Comparison of ENCODE assay signal across 8 cellular contexts in the genomic region with DNA sequence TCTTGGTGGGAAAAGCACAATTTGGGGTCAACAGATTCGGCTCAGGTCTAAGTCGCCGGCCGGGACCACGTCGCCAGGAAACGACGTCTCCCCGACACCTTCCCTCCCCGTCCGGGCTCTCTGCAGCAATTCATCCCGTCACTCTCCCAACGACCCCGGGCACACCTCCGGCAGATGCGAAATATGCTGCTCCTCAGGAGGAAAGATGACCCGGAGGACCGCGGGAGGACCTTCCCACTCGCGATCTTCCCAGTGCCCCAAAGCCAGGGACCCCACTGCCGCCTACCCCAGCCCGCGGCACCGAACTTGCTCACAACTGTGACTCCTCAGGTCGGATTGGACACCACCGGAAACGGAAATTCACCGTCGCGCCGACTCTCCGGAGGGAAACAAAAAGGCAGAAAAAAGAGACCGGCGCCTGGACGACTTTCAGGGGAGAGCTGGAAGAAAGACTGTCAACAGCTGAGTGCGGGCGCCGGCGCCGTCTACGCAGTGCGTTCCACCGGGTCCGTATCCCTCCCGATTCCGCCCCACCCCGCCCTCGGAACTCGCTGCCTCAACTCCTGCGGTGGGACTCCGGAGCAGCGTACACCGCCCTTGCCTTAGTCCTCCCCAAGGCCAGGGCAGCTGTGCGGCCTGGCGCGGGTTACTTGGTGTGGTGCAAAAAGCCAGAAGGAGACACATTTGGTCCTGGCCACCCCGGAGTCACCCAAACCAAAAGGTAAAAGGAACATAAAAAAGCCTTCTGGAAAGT. TPM values are rescaled to one million over a fixed set of nuclear protein-coding genes. Genes with fewer than 3 reads are reported as not detected.
DNase-seq lines count a peak whose midpoint lies in the region; ATAC-seq and TF ChIP-seq lines count a peak whose summit lies in the region.

No MANE protein-coding gene starts in this region.

- WGBS in right lobe of liver (ENCODE audit: insufficient coverage, low coverage, low lambda C conversion rate, missing lambda C conversion rate), result under 1% methylated on average over 36 of the region's 58 CpGs

- H3K27me3 Mint-ChIP-seq in activated CD4-positive, alpha-beta memory T cell treated with anti-CD3 and anti-CD28 coated beads for 36 hours, result no peaks in the 10 kb centered on the region

- peaks cover 0 to 31% (median 4%) of the 10 kb centered on the region in 4 donors for H3K36me3 ChIP-seq in right lobe of liver

- no peaks in the 10 kb centered on the region for H3K27me3 ChIP-seq in right lobe of liver

- H3K27ac ChIP-seq in right lobe of liver, result peak overlapping the region; percentile 71 to 83 (median 80)

- H3K4me3 Mint-ChIP-seq in activated CD4-positive, alpha-beta memory T cell treated with anti-CD3 and anti-CD28 coated beads for 36 hours, result peak overlapping the region; percentile 99

- peak overlapping the region; percentile 99 for H3K27ac Mint-ChIP-seq in activated CD4-positive, alpha-beta memory T cell treated with anti-CD3 and anti-CD28 coated beads for 36 hours

- H3K36me3 Mint-ChIP-seq in activated CD4-positive, alpha-beta memory T cell treated with anti-CD3 and anti-CD28 coated beads for 36 hours, result peaks cover 20% of the 10 kb centered on the region

- peak; percentile 55 for TF ChIP-seq POLR2A in right lobe of liver (IDR thresholded peaks at IDR 0.05)

- peaks cover 0 to 16% (median 4%) of the 10 kb centered on the region in 4 donors for H3K4me1 ChIP-seq in right lobe of liver

- H3K4me3 ChIP-seq in right lobe of liver, result peak overlapping the region; percentile 57 to 97 (median 91)

- no peak for TF ChIP-seq CTCF in right lobe of liver (IDR thresholded peaks at IDR 0.05)

- POLR2A ChIA-PET in activated CD4-positive, alpha-beta memory T cell treated with anti-CD3 and anti-CD28 coated beads for 36 hours (lab: Charles Lee), result interaction anchor here (0.8 to 2.3 kb wide), 10 partner anchors 13 to 80 kb away, joined by 3 to 26 read pairs (median 4); partner anchors contain the start of genes CHCHD1 and SEC24C

- DNase-seq in C1 segment of cervical spinal cord (lab: John Stamatoyannopoulos, UW), result peak; percentile 53 to 93 (median 88)
- DNase-seq in NCI-H748 treated with DMSO at 0.1 percent for 48 hours (lab: John Stamatoyannopoulos, UW), result peak; percentile 72
- peak; percentile 96 for DNase-seq in activated CD4-positive, alpha-beta memory T cell treated with anti-CD3 and anti-CD28 coated beads for 36 hours
- peak; percentile 80 to 90 for DNase-seq in dermis microvascular lymphatic vessel endothelial cell (ENCODE audit: low read depth in 2 of 2)
- DNase-seq in right lobe of liver, result peak; percentile 88 to 92 (median 92)
- peak; percentile 94 for DNase-seq in stimulated activated CD4-positive, alpha-beta T cell treated with anti-CD3 and anti-CD28 coated beads, Interleukin-4, amount 100 ng/mL, for 24 hours

- intact Hi-C loops in activated CD4-positive, alpha-beta memory T cell treated with anti-CD3 and anti-CD28 coated beads for 36 hours (cut with micrococcal nuclease), result loop anchor here (1.0 kb wide), 3 partner anchors 14 to 55 kb away; partner anchors contain the start of genes SEC24C and ZSWIM8
- intact Hi-C loops in right lobe of liver (cut with DNase I), result no loop called here

- peaks cover 11% of the 10 kb centered on the region for H3K4me1 Mint-ChIP-seq in activated CD4-positive, alpha-beta memory T cell treated with anti-CD3 and anti-CD28 coated beads for 36 hours (ENCODE audit: low read depth)

- no peaks in the 10 kb centered on the region for H3K9me3 Mint-ChIP-seq in activated CD4-positive, alpha-beta memory T cell treated with anti-CD3 and anti-CD28 coated beads for 36 hours

- ATAC-seq in GM19351 (IDR thresholded peaks at IDR 0.05; ENCODE audit: unreplicated experiment), result peak; percentile 85
- peak; percentile 74 for ATAC-seq in HG03521 (IDR thresholded peaks at IDR 0.05; ENCODE audit: unreplicated experiment)
- ATAC-seq in right lobe of liver, result peak; percentile 93 to 96 (median 95)

- CTCF ChIA-PET in activated CD4-positive, alpha-beta memory T cell treated with anti-CD3 and anti-CD28 coated beads for 36 hours (lab: Charles Lee), result interaction anchor here (0.7 to 2.1 kb wide), 6 partner anchors 11 to 56 kb away, joined by 3 to 9 read pairs (median 4); partner anchors contain the start of gene SEC24C

- no peaks in the 10 kb centered on the region for H3K9me3 ChIP-seq in right lobe of liver

RNA-seq across cellular contexts. Expression of gene SEC24C, which starts 13.8 kb away (rescaled TPM):
- total RNA-seq in activated CD4-positive, alpha-beta memory T cell treated with anti-CD3 and anti-CD28 coated beads for 36 hours, result 10 to 100 TPM; 88.3 to 90.7 TPM
- 48.4 and 58.4 TPM in 2 replicates for total RNA-seq in dermis microvascular lymphatic vessel endothelial cell
- 10 to 100 TPM; 39.4 to 43.4 (median 41.0) TPM for total RNA-seq in right lobe of liver

RNA-seq across cellular contexts. Expression of gene AGAP5, which starts 32.4 kb away (rescaled TPM):
- total RNA-seq in activated CD4-positive, alpha-beta memory T cell treated with anti-CD3 and anti-CD28 coated beads for 36 hours, result 1 to 10 TPM; 7.1 to 7.7 TPM
- total RNA-seq in dermis microvascular lymphatic vessel endothelial cell (0.90 and 1.3 TPM in 2 replicates), right lobe of liver (1 to 10 TPM; 2.5 to 6.2 (median 4.5) TPM)

RNA-seq across cellular contexts. Expression of gene CHCHD1, which starts 51.5 kb away (rescaled TPM):
- total RNA-seq in activated CD4-positive, alpha-beta memory T cell treated with anti-CD3 and anti-CD28 coated beads for 36 hours, result 10 to 100 TPM; 35.3 to 37.6 TPM
- total RNA-seq in dermis microvascular lymphatic vessel endothelial cell (18.1 and 25.3 TPM in 2 replicates), right lobe of liver (10 to 100 TPM; 13.0 to 25.1 (median 17.4) TPM)

RNA-seq across cellular contexts. Expression of gene ZSWIM8, which starts 55.1 kb away (rescaled TPM):
- 10 to 100 TPM; 45.1 to 46.2 TPM for total RNA-seq in activated CD4-positive, alpha-beta memory T cell treated with anti-CD3 and anti-CD28 coated beads for 36 hours
- 37.7 and 55.0 TPM in 2 replicates for total RNA-seq in dermis microvascular lymphatic vessel endothelial cell
- total RNA-seq in right lobe of liver, result 100 to 1,000 TPM in 1 of 6 experiments, 10 to 100 TPM in 5; 52.2 to 107 (median 77.5) TPM

Comparison
In these comparisons a context has a peak if more than half of its experiments do, and no peak if none do; other contexts are left out.
1. Peak in every context shown above with its lines: DNase-seq, ATAC-seq, H3K4me3 ChIP-seq and H3K27ac ChIP-seq.